Comparison of ENCODE assay signal across 1 cellular context in genomic region chr11:46339816-46340215, GRCh38.
TF ChIP-seq lines count a peak whose summit lies in the region.

No MANE protein-coding gene starts in this region.

TF ChIP-seq in GM23338, 12 proteins besides CTCF, POLR2A, EP300 and RAD21 (continued from another document):
- TF ChIP-seq, protein P1, sequence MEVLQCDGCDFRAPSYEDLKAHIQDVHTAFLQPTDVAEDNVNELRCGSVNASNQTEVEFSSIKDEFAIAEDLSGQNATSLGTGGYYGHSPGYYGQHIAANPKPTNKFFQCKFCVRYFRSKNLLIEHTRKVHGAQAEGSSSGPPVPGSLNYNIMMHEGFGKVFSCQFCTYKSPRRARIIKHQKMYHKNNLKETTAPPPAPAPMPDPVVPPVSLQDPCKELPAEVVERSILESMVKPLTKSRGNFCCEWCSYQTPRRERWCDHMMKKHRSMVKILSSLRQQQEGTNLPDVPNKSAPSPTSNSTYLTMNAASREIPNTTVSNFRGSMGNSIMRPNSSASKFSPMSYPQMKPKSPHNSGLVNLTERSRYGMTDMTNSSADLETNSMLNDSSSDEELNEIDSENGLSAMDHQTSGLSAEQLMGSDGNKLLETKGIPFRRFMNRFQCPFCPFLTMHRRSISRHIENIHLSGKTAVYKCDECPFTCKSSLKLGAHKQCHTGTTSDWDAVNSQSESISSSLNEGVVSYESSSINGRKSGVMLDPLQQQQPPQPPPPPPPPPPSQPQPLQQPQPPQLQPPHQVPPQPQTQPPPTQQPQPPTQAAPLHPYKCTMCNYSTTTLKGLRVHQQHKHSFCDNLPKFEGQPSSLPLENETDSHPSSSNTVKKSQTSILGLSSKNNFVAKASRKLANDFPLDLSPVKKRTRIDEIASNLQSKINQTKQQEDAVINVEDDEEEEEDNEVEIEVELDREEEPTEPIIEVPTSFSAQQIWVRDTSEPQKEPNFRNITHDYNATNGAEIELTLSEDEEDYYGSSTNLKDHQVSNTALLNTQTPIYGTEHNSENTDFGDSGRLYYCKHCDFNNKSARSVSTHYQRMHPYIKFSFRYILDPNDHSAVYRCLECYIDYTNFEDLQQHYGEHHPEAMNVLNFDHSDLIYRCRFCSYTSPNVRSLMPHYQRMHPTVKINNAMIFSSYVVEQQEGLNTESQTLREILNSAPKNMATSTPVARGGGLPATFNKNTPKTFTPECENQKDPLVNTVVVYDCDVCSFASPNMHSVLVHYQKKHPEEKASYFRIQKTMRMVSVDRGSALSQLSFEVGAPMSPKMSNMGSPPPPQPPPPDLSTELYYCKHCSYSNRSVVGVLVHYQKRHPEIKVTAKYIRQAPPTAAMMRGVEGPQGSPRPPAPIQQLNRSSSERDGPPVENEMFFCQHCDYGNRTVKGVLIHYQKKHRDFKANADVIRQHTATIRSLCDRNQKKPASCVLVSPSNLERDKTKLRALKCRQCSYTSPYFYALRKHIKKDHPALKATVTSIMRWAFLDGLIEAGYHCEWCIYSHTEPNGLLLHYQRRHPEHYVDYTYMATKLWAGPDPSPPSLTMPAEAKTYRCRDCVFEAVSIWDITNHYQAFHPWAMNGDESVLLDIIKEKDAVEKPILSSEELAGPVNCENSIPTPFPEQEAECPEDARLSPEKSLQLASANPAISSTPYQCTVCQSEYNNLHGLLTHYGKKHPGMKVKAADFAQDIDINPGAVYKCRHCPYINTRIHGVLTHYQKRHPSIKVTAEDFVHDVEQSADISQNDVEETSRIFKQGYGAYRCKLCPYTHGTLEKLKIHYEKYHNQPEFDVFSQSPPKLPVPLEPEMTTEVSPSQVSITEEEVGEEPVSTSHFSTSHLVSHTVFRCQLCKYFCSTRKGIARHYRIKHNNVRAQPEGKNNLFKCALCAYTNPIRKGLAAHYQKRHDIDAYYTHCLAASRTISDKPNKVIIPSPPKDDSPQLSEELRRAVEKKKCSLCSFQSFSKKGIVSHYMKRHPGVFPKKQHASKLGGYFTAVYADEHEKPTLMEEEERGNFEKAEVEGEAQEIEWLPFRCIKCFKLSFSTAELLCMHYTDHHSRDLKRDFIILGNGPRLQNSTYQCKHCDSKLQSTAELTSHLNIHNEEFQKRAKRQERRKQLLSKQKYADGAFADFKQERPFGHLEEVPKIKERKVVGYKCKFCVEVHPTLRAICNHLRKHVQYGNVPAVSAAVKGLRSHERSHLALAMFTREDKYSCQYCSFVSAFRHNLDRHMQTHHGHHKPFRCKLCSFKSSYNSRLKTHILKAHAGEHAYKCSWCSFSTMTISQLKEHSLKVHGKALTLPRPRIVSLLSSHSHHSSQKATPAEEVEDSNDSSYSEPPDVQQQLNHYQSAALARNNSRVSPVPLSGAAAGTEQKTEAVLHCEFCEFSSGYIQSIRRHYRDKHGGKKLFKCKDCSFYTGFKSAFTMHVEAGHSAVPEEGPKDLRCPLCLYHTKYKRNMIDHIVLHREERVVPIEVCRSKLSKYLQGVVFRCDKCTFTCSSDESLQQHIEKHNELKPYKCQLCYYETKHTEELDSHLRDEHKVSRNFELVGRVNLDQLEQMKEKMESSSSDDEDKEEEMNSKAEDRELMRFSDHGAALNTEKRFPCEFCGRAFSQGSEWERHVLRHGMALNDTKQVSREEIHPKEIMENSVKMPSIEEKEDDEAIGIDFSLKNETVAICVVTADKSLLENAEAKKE (CRISPR knock-in tag; IDR thresholded peaks at IDR 0.05), result no peak
- TF ChIP-seq NANOG (IDR thresholded peaks at IDR 0.05; ENCODE audit: borderline replicate concordance) (no peak), JUNB (IDR thresholded peaks at IDR 0.05; ENCODE audit: unreplicated experiment) (no peak), EZH2phosphoT487 (IDR thresholded peaks at IDR 0.05; ENCODE audit: unreplicated experiment) (no peak), POLR2AphosphoS5 (IDR thresholded peaks at IDR 0.05; ENCODE audit: low read depth) (no peak), ZNF114 (CRISPR knock-in tag; IDR thresholded peaks at IDR 0.05) (no peak), EZH2 (IDR thresholded peaks at IDR 0.05; ENCODE audit: low read depth, unreplicated experiment) (no peak), CREB1 (CRISPR knock-in tag; IDR thresholded peaks at IDR 0.05; ENCODE audit: low read depth) (no peak), STAT1 (IDR thresholded peaks at IDR 0.05; ENCODE audit: unreplicated experiment) (no peak), ZNF331 (CRISPR knock-in tag; IDR thresholded peaks at IDR 0.05; ENCODE audit: low read depth) (no peak)
- TF ChIP-seq, protein P2, sequence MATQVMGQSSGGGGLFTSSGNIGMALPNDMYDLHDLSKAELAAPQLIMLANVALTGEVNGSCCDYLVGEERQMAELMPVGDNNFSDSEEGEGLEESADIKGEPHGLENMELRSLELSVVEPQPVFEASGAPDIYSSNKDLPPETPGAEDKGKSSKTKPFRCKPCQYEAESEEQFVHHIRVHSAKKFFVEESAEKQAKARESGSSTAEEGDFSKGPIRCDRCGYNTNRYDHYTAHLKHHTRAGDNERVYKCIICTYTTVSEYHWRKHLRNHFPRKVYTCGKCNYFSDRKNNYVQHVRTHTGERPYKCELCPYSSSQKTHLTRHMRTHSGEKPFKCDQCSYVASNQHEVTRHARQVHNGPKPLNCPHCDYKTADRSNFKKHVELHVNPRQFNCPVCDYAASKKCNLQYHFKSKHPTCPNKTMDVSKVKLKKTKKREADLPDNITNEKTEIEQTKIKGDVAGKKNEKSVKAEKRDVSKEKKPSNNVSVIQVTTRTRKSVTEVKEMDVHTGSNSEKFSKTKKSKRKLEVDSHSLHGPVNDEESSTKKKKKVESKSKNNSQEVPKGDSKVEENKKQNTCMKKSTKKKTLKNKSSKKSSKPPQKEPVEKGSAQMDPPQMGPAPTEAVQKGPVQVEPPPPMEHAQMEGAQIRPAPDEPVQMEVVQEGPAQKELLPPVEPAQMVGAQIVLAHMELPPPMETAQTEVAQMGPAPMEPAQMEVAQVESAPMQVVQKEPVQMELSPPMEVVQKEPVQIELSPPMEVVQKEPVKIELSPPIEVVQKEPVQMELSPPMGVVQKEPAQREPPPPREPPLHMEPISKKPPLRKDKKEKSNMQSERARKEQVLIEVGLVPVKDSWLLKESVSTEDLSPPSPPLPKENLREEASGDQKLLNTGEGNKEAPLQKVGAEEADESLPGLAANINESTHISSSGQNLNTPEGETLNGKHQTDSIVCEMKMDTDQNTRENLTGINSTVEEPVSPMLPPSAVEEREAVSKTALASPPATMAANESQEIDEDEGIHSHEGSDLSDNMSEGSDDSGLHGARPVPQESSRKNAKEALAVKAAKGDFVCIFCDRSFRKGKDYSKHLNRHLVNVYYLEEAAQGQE (IDR thresholded peaks at IDR 0.05; ENCODE audit: unreplicated experiment), result no peak
